Comparison of ENCODE assay signal across 8 cellular contexts in the genomic region with DNA sequence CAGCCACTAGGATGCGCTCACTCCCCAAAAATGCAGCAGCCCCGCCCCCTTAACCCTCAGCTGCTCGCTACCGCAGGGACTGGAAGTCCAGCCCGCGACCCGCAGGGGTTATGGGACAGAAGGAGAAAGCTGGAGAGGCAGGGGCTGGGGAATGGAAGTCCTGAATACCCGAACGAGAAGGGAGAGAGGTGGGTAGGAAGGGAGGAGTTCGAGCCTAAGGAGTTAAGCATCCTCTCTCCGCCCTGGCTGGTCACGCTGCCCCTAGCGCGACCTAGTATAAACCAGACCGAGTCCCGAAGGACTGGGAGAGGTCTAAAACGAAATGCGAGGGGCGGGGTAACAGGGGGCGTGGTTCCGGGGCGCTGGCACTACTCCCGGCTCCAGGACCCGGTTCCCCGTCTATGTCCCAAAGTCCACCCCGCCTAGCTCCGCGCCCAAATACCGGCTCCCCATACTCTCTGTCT. TPM values are rescaled to one million over a fixed set of nuclear protein-coding genes. Genes with fewer than 3 reads are reported as not detected.
DNase-seq lines count a peak whose midpoint lies in the region; ATAC-seq and TF ChIP-seq lines count a peak whose summit lies in the region.

No MANE protein-coding gene starts in this region.

- no peaks in the 10 kb centered on the region for H3K9me3 Mint-ChIP-seq in endodermal cell

- H3K27ac ChIP-seq in endodermal cell (ENCODE audit: low read depth, low read length) (peak overlapping the region; percentile 97), mesenchymal stem cell (ENCODE audit: low read length, poor library complexity, severe bottlenecking) (peak overlapping the region; percentile 67)

- peaks cover 19% of the 10 kb centered on the region for H3K4me1 Mint-ChIP-seq in endodermal cell

- H4K91ac ChIP-seq in mesenchymal stem cell (ENCODE audit: low read length), result peak overlapping the region; percentile 89

- H3K4me3 Mint-ChIP-seq in endodermal cell, result peak overlapping the region; percentile 92

- H3K4me1 ChIP-seq in ES-I3 (ENCODE audit: insufficient read depth, low read length) (peaks cover 8% of the 10 kb centered on the region), endodermal cell (ENCODE audit: control insufficient read depth, insufficient read depth, low read length) (peaks cover 4% of the 10 kb centered on the region), mesenchymal stem cell (ENCODE audit: control insufficient read depth, insufficient read depth, low read depth, low read length) (peaks cover 22% of the 10 kb centered on the region)

- H3K14ac ChIP-seq in mesenchymal stem cell (ENCODE audit: low read length in 2 of 2), result peak overlapping the region in 1 of 2 experiments; percentile 56

- H3K27ac Mint-ChIP-seq in endodermal cell, result peak overlapping the region; percentile 97

- H4K8ac ChIP-seq in mesenchymal stem cell (ENCODE audit: low read length), result peak overlapping the region; percentile 96

- H3K9me3 ChIP-seq in ES-I3 (ENCODE audit: control insufficient read depth, insufficient read depth, low read length) (no peaks in the 10 kb centered on the region), endodermal cell (ENCODE audit: control insufficient read depth, low read length) (no peaks in the 10 kb centered on the region), mesenchymal stem cell (ENCODE audit: control insufficient read depth, low read length) (no peaks in the 10 kb centered on the region)

- H3K36me3 ChIP-seq in ES-I3 (ENCODE audit: insufficient read depth, low read length) (peaks cover 21% of the 10 kb centered on the region), endodermal cell (ENCODE audit: control insufficient read depth, insufficient read depth, low read length) (peaks cover 75% of the 10 kb centered on the region), mesenchymal stem cell (ENCODE audit: control insufficient read depth in 1 of 2, insufficient read depth in 2 of 2, low read depth in 1 of 2, low read length in 2 of 2) (peaks cover 62 to 67% of the 10 kb centered on the region in 2 experiments)

- peak overlapping the region; percentile 85 to 89 for H3K18ac ChIP-seq in mesenchymal stem cell (ENCODE audit: low read depth in 1 of 2, low read length in 2 of 2)

- no peak for TF ChIP-seq CTCF in endodermal cell (conservative IDR thresholded peaks at IDR 0.05)

- peaks cover 67% of the 10 kb centered on the region for H3K36me3 Mint-ChIP-seq in endodermal cell (ENCODE audit: low read depth)

- no peak overlapping the region for H3K23ac ChIP-seq in mesenchymal stem cell (ENCODE audit: low read length in 2 of 2)

- H3K4me3 ChIP-seq in endodermal cell (ENCODE audit: low read length), result peak overlapping the region; percentile 88
- H3K4me3 ChIP-seq in mesenchymal stem cell (ENCODE audit: insufficient read depth in 1 of 2, low read depth in 1 of 2, low read length in 2 of 2), result peak overlapping the region; percentile 74 to 93

- 0% methylated on average over 11 to 29 of the region's 29 CpGs for WGBS in endodermal cell (ENCODE audit: insufficient coverage in 1 of 2, insufficient read length in 1 of 2), 2 experiments
- WGBS in mesenchymal stem cell, result 0% methylated on average over 8 of the region's 29 CpGs

- peak overlapping the region; percentile 66 to 80 for H3K4ac ChIP-seq in mesenchymal stem cell (ENCODE audit: low read depth in 1 of 2, low read length in 2 of 2)

- peak overlapping the region; percentile 82 for H3K4me2 ChIP-seq in mesenchymal stem cell (ENCODE audit: low read length, poor library complexity, severe bottlenecking)

- DNase-seq in NCI-H748 (lab: John Stamatoyannopoulos, UW; ENCODE audit: unreplicated experiment) (peak; percentile 92), endodermal cell (peak; percentile 97), mesenchymal stem cell (peak; percentile 95), NCI-H510A (lab: John Stamatoyannopoulos, UW) (no peak)
- DNase-seq in activated CD8-positive, alpha-beta memory T cell treated with anti-CD3 and anti-CD28 coated beads for 48 hours (ENCODE audit: low read depth in 2 of 3, low spot score in 2 of 3), result peak in 2 of 3 experiments; percentile 65 to 74
- DNase-seq in stimulated activated CD8-positive, alpha-beta memory T cell treated with anti-CD3 and anti-CD28 coated beads, Interleukin-12 subunit alpha, Interleukin-12 subunit beta, amount 100 ng/mL, for 1 hour (ENCODE audit: low read depth), result peak; percentile 71

- no peaks in the 10 kb centered on the region for H3K27me3 Mint-ChIP-seq in endodermal cell (ENCODE audit: insufficient read depth)

- H2BK120ac ChIP-seq in mesenchymal stem cell (ENCODE audit: low read depth, low read length), result peak overlapping the region; percentile 82

- no peak overlapping the region for H2BK12ac ChIP-seq in mesenchymal stem cell (ENCODE audit: low read length in 2 of 2)

- H2AFZ ChIP-seq in mesenchymal stem cell (ENCODE audit: low read depth, low read length), result no peak overlapping the region

- peak overlapping the region; percentile 87 for H2BK15ac ChIP-seq in mesenchymal stem cell (ENCODE audit: low read depth, poor library complexity, severe bottlenecking)

- H3K9ac ChIP-seq in ES-I3 (ENCODE audit: low read depth, low read length) (peak overlapping the region; percentile 85), endodermal cell (ENCODE audit: extremely low read depth, low read length, poor library complexity, severe bottlenecking) (peak overlapping the region; percentile 84), mesenchymal stem cell (ENCODE audit: low read length) (peak overlapping the region; percentile 98)

- peaks cover 19% of the 10 kb centered on the region for H3K79me1 ChIP-seq in mesenchymal stem cell (replicated peaks; ENCODE audit: low read length, poor library complexity, severe bottlenecking)

- H3K27me3 ChIP-seq in endodermal cell (ENCODE audit: control insufficient read depth, insufficient read depth, low read length, poor library complexity, severe bottlenecking) (no peaks in the 10 kb centered on the region), mesenchymal stem cell (ENCODE audit: control insufficient read depth in 1 of 2, insufficient read depth in 1 of 2, low read length in 2 of 2) (no peaks in the 10 kb centered on the region)

- H2AK5ac ChIP-seq in mesenchymal stem cell (ENCODE audit: low read length, severe bottlenecking), result no peak overlapping the region

- H2BK5ac ChIP-seq in mesenchymal stem cell (ENCODE audit: low read depth, low read length, poor library complexity, severe bottlenecking), result peak overlapping the region; percentile 15

- ATAC-seq in HG02852 (IDR thresholded peaks at IDR 0.05; ENCODE audit: unreplicated experiment), result peak; percentile 53

RNA-seq across cellular contexts. Expression of gene DDAH2, which starts 0.4 kb away (rescaled TPM):
- total RNA-seq in endodermal cell, result 100 to 1,000 TPM; 150 to 153 TPM
- polyA plus RNA-seq in endodermal cell (2013, experiment 1 of 2), result 230 TPM
- 222 TPM for polyA plus RNA-seq in endodermal cell (2013, experiment 2 of 2)
- polyA plus RNA-seq in mesenchymal stem cell (2013, experiment 1 of 2), result 52.2 TPM
- polyA plus RNA-seq in mesenchymal stem cell (2013, experiment 2 of 2), result 53.8 TPM

RNA-seq across cellular contexts. Expression of gene MPIG6B, which starts 6.4 kb away (rescaled TPM):
- total RNA-seq in endodermal cell, result not detected
- not detected for polyA plus RNA-seq in endodermal cell (2013, experiment 1 of 2)
- not detected for polyA plus RNA-seq in endodermal cell (2013, experiment 2 of 2)
- polyA plus RNA-seq in mesenchymal stem cell (2013, experiment 1 of 2), result not detected
- not detected for polyA plus RNA-seq in mesenchymal stem cell (2013, experiment 2 of 2)

RNA-seq across cellular contexts. Expression of gene CLIC1, which starts 6.8 kb away (rescaled TPM):
- total RNA-seq in endodermal cell, result 100 to 1,000 TPM; 289 to 380 TPM
- polyA plus RNA-seq in endodermal cell (2013, experiment 1 of 2), result 265 TPM
- 271 TPM for polyA plus RNA-seq in endodermal cell (2013, experiment 2 of 2)
- 472 TPM for polyA plus RNA-seq in mesenchymal stem cell (2013, experiment 1 of 2)
- polyA plus RNA-seq in mesenchymal stem cell (2013, experiment 2 of 2), result 466 TPM

RNA-seq across cellular contexts. Expression of gene LY6G6C, which starts 8.0 kb away (rescaled TPM):
- total RNA-seq in endodermal cell, result under 1 TPM; 0.29 to 0.38 TPM
- polyA plus RNA-seq in endodermal cell (2013, experiment 1 of 2), result 1.1 TPM
- polyA plus RNA-seq in endodermal cell (2013, experiment 2 of 2), result 1.4 TPM
- 0.07 TPM for polyA plus RNA-seq in mesenchymal stem cell (2013, experiment 1 of 2)
- 0.10 TPM for polyA plus RNA-seq in mesenchymal stem cell (2013, experiment 2 of 2)

RNA-seq across cellular contexts. Expression of gene MSH5, which starts 10.3 kb away (rescaled TPM):
- total RNA-seq in endodermal cell, result 10 to 100 TPM; 35.7 to 57.2 TPM
- 61.1 TPM for polyA plus RNA-seq in endodermal cell (2013, experiment 1 of 2)
- 49.7 TPM for polyA plus RNA-seq in endodermal cell (2013, experiment 2 of 2)
- 8.2 TPM for polyA plus RNA-seq in mesenchymal stem cell (2013, experiment 1 of 2)
- 6.3 TPM for polyA plus RNA-seq in mesenchymal stem cell (2013, experiment 2 of 2)
